In the genomic region with DNA sequence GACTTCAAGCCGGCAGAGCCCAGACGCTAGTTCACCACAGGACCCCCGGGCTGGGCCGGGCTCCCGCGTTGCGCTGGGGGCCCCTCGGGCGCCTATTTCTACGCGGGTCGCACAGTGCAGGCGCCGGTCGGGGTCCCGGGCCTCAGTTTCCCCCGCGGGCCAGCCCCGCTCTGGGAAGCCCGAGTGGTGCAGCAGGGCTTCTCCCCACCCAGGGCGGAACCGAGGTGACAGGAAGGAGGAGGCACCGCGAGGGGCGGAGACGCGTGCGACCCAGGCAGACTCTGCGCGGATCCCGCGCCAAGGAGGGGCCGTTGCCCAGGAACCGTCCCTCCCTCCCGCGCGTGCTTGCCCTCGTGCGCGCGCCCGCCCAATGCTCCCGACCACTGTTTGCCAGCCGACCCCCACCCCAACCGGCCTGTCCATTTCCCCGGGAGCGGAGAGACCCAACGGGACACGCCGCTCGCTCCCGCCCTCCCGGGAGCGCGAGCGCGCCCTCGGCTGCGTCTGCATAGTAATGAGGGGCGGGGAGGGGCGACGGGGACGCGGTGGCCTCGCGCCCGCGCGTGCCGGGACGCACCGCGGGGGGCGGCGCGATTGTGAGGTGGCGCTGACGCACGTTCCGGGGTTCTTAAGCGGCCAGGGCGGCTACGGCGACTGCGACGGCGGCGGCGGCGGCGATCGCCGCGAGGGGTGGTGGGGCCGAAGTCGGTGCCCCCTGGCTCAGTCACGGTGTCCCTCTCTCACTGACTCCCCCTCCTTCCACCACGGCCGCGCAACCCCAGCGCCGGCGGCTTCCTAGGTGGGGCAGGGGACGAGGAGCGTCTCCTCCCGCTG, we compare ENCODE assay signal across 1 cellular context.
TF ChIP-seq lines count a peak whose summit lies in the region.

CPEB2 (plus strand) TSS at position 657 of the 834 bp plus-strand sequence. CDS start 193 bp downstream, outside the sequence.

TF ChIP-seq in GM12878, 131 proteins besides CTCF, POLR2A, EP300 and RAD21 (continued from another document):
- TF ChIP-seq, protein P1, sequence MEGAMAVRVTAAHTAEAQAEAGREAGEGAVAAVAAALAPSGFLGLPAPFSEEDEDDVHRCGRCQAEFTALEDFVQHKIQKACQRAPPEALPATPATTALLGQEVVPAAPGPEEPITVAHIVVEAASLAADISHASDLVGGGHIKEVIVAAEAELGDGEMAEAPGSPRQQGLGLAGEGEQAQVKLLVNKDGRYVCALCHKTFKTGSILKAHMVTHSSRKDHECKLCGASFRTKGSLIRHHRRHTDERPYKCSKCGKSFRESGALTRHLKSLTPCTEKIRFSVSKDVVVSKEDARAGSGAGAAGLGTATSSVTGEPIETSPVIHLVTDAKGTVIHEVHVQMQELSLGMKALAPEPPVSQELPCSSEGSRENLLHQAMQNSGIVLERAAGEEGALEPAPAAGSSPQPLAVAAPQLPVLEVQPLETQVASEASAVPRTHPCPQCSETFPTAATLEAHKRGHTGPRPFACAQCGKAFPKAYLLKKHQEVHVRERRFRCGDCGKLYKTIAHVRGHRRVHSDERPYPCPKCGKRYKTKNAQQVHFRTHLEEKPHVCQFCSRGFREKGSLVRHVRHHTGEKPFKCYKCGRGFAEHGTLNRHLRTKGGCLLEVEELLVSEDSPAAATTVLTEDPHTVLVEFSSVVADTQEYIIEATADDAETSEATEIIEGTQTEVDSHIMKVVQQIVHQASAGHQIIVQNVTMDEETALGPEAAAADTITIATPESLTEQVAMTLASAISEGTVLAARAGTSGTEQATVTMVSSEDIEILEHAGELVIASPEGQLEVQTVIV (IDR thresholded peaks at IDR 0.05; ENCODE audit: borderline replicate concordance, partially characterized antibody): no peak
- no peak for TF ChIP-seq RAD51 (IDR thresholded peaks at IDR 0.05)
- TF ChIP-seq RB1 (IDR thresholded peaks at IDR 0.05; ENCODE audit: borderline replicate concordance): peak; percentile 61; the same call in 1 of the 2 replicates
- TF ChIP-seq POLR2AphosphoS2 (IDR thresholded peaks at IDR 0.05; ENCODE audit: low read depth, low read length): peak; percentile 97
- TF ChIP-seq BCL3 (IDR thresholded peaks at IDR 0.05; ENCODE audit: borderline replicate concordance, insufficient read depth, low read depth, low read length, poor library complexity, severe bottlenecking): peak; percentile 39
- no peak for TF ChIP-seq MYB (IDR thresholded peaks at IDR 0.05; ENCODE audit: borderline replicate concordance, low read depth, low read length)
- TF ChIP-seq CHD2 (IDR thresholded peaks at IDR 0.05; ENCODE audit: borderline replicate concordance, low read depth, low read length): peak; percentile 52
- TF ChIP-seq GATAD2B (conservative IDR thresholded peaks at IDR 0.05; ENCODE audit: low read depth): peak; percentile 70
- peak; percentile 53 for TF ChIP-seq DPF2 (IDR thresholded peaks at IDR 0.05)
- TF ChIP-seq, protein P2, sequence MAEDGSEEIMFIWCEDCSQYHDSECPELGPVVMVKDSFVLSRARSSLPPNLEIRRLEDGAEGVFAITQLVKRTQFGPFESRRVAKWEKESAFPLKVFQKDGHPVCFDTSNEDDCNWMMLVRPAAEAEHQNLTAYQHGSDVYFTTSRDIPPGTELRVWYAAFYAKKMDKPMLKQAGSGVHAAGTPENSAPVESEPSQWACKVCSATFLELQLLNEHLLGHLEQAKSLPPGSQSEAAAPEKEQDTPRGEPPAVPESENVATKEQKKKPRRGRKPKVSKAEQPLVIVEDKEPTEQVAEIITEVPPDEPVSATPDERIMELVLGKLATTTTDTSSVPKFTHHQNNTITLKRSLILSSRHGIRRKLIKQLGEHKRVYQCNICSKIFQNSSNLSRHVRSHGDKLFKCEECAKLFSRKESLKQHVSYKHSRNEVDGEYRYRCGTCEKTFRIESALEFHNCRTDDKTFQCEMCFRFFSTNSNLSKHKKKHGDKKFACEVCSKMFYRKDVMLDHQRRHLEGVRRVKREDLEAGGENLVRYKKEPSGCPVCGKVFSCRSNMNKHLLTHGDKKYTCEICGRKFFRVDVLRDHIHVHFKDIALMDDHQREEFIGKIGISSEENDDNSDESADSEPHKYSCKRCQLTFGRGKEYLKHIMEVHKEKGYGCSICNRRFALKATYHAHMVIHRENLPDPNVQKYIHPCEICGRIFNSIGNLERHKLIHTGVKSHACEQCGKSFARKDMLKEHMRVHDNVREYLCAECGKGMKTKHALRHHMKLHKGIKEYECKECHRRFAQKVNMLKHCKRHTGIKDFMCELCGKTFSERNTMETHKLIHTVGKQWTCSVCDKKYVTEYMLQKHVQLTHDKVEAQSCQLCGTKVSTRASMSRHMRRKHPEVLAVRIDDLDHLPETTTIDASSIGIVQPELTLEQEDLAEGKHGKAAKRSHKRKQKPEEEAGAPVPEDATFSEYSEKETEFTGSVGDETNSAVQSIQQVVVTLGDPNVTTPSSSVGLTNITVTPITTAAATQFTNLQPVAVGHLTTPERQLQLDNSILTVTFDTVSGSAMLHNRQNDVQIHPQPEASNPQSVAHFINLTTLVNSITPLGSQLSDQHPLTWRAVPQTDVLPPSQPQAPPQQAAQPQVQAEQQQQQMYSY (CRISPR knock-in tag; IDR thresholded peaks at IDR 0.05): 0 out of 2 replicates have a peak, but pooled peaks have one; percentile 38
- peak; percentile 93 for TF ChIP-seq BACH1 (IDR thresholded peaks at IDR 0.05; ENCODE audit: borderline replicate concordance)
- peak; percentile 94 for TF ChIP-seq PML (IDR thresholded peaks at IDR 0.05; ENCODE audit: low read length)
- TF ChIP-seq NR2C1 (IDR thresholded peaks at IDR 0.05): 0 out of 2 replicates have a peak, but pooled peaks have one; percentile 10
- TF ChIP-seq ELK1 (IDR thresholded peaks at IDR 0.05; ENCODE audit: low read depth, low read length): 0 out of 2 replicates have a peak, but pooled peaks have one; percentile 11
- TF ChIP-seq ZBED1 (IDR thresholded peaks at IDR 0.05; ENCODE audit: borderline replicate concordance): peak; percentile 30; the same call in 1 of the 2 replicates
